In genomic region chr13:48094781-48095502, GRCh38 we compare ENCODE assay signal across 8 cellular contexts. TPM values are rescaled to one million over a fixed set of nuclear protein-coding genes. Genes with fewer than 3 reads are reported as not detected.
DNase-seq lines count a peak whose midpoint lies in the region; ATAC-seq and TF ChIP-seq lines count a peak whose summit lies in the region.

Gene MED4 (minus strand): TSS chr13:48095104. CDS start chr13:48095078, 26 bp downstream.

- H3K4me3 Mint-ChIP-seq in Caco-2 (ENCODE audit: unreplicated experiment): peak within 1 kb of the TSS; percentile 91
- peak within 1 kb of the TSS; percentile 88 to 89 for H3K4me3 Mint-ChIP-seq in effector memory CD8-positive, alpha-beta T cell

- DNase-seq in Caco-2: peak; percentile 95 to 98
- peak; percentile 95 for DNase-seq in GM20000 (ENCODE audit: low spot score)
- DNase-seq in HT-29 (ENCODE audit: low spot score): peak; percentile 97
- DNase-seq in NK-92 treated with Interleukin-12 subunit alpha and Interleukin-12 subunit beta, amount 100 ng/mL, for 24 hours (lab: John Stamatoyannopoulos, UW): peak; percentile 88
- DNase-seq in effector memory CD8-positive, alpha-beta T cell: peak; percentile 97 to 99 (median 99)
- DNase-seq in medulla oblongata (ENCODE audit: extremely low spot score): peak; percentile 96
- DNase-seq in stimulated activated CD8-positive, alpha-beta memory T cell treated with anti-CD3 and anti-CD28 coated beads, Interleukin-12 subunit alpha, Interleukin-12 subunit beta, amount 100 ng/mL, for 1 hour (ENCODE audit: low read depth): peak; percentile 97

- no peaks in the 10 kb centered on the region for H3K9me3 Mint-ChIP-seq in Caco-2 (ENCODE audit: unreplicated experiment)
- H3K9me3 Mint-ChIP-seq in effector memory CD8-positive, alpha-beta T cell: no peaks in the 10 kb centered on the region

- no peaks in the 10 kb centered on the region for H3K9me3 ChIP-seq in Caco-2

- H3K27me3 Mint-ChIP-seq in Caco-2 (ENCODE audit: insufficient read depth, unreplicated experiment): no peaks in the 10 kb centered on the region
- peaks cover 6 to 9% of the 10 kb centered on the region in 2 donors for H3K27me3 Mint-ChIP-seq in effector memory CD8-positive, alpha-beta T cell

- no TSS peak for BruUV-seq in Caco-2 (replicated peaks; lab: Mats Ljungman, UMichigan)

- no peaks in the 10 kb centered on the region for H3K36me3 ChIP-seq in Caco-2 (ENCODE audit: control insufficient read depth, insufficient read depth, low read length)

- intact Hi-C loops in Caco-2 (cut with micrococcal nuclease; ENCODE audit: unreplicated experiment): no loop called here

- peak within 1 kb of the TSS; percentile 81 for H3K4me3 ChIP-seq in Caco-2 (ENCODE audit: low read depth, low read length)

- no peaks in the 10 kb centered on the region for H3K27me3 ChIP-seq in Caco-2 (replicated peaks; ENCODE audit: control insufficient read depth, insufficient read depth, low read length)

- H3K36me3 Mint-ChIP-seq in Caco-2 (ENCODE audit: insufficient read depth, unreplicated experiment): peaks cover 13% of the 10 kb centered on the region
- peaks cover 23% of the 10 kb centered on the region for H3K36me3 Mint-ChIP-seq in effector memory CD8-positive, alpha-beta T cell (ENCODE audit: insufficient read depth)

- POLR2A ChIA-PET in Caco-2 (lab: Charles Lee): interaction anchor here (0.6 to 1.0 kb wide), 3 partner anchors 57 to 485 kb away, joined by 3 to 6 read pairs (median 4); partner anchors contain the start of gene NUDT15
- POLR2A ChIA-PET in activated CD8-positive, alpha-beta memory T cell treated with anti-CD3 and anti-CD28 coated beads for 36 hours (lab: Charles Lee): interaction anchor here (0.5 to 1.2 kb wide), 6 partner anchors 51 to 1299 kb away, joined by 3 to 5 read pairs (median 4); partner anchors contain the start of gene NUDT15

- H3K4me1 Mint-ChIP-seq in Caco-2 (ENCODE audit: low read depth, unreplicated experiment): peaks cover 21% of the 10 kb centered on the region
- peaks cover 28 to 35% of the 10 kb centered on the region in 2 donors for H3K4me1 Mint-ChIP-seq in effector memory CD8-positive, alpha-beta T cell (ENCODE audit: low read depth in 2 of 2)

- peaks cover 25% of the 10 kb centered on the region for H3K4me1 ChIP-seq in Caco-2

- H3K27ac Mint-ChIP-seq in Caco-2 (ENCODE audit: unreplicated experiment): peak within 1 kb of the TSS; percentile 97
- peak within 1 kb of the TSS; percentile 95 to 96 for H3K27ac Mint-ChIP-seq in effector memory CD8-positive, alpha-beta T cell

- peak; percentile 97 to 100 for TF ChIP-seq CTCF in Caco-2 (IDR thresholded peaks at IDR 0.05; ENCODE audit: insufficient read depth in 1 of 2, low read depth in 1 of 2, low read length in 1 of 2, severe bottlenecking in 1 of 2, unreplicated experiment in 1 of 2)
- peak; percentile 98 for TF ChIP-seq CTCF in GM20000 (IDR thresholded peaks at IDR 0.05; ENCODE audit: extremely low read depth, missing control alignments)

- CTCF ChIA-PET in Caco-2 (lab: Charles Lee): interaction anchor here (0.6 to 1.8 kb wide), 8 partner anchors 57 to 1691 kb away, joined by 3 to 12 read pairs (median 4); partner anchors contain the start of genes ITM2B and NUDT15
- CTCF ChIA-PET in activated CD8-positive, alpha-beta memory T cell treated with anti-CD3 and anti-CD28 coated beads for 36 hours (lab: Charles Lee): interaction anchor here (0.6 to 2.5 kb wide), 11 partner anchors 9 to 208 kb away, joined by 3 to 19 read pairs (median 3); partner anchors contain the start of genes NUDT15 and RB1

- ATAC-seq in effector memory CD8-positive, alpha-beta T cell (replicated peaks): peak; percentile 96

RNA-seq across cellular contexts. Expression of gene MED4, which starts in this region (rescaled TPM):
- 56.8 and 62.1 TPM in 2 replicates for total RNA-seq in Caco-2 (2022)
- 25.4 and 25.7 TPM in 2 replicates for total RNA-seq in HT-29 (2014; rRNA removed; shearing (Covaris generic))
- 10 to 100 TPM; 55.4 to 58.7 TPM for total RNA-seq in activated CD8-positive, alpha-beta memory T cell treated with anti-CD3 and anti-CD28 coated beads for 36 hours

Comparison
In these comparisons a context has a peak if more than half of its experiments do, and no peak if none do; other contexts are left out.
1. Peak in every context shown above with its lines: DNase-seq, ATAC-seq and H3K4me3 ChIP-seq.